In genomic region chr15:100338971-100339444, GRCh38 we compare ENCODE assay signal across 9 cellular contexts. TPM values are rescaled to one million over a fixed set of nuclear protein-coding genes. Genes with fewer than 3 reads are reported as not detected.
DNase-seq lines count a peak whose midpoint lies in the region; ATAC-seq and TF ChIP-seq lines count a peak whose summit lies in the region.
"Had no signal": no experiment of that assay in that cellular context is flagged by ENCODE, and none has a peak within 500 bp of the region (broad histone marks: within the 10 kb centered on the region; RNA-seq: fewer than 3 reads in every experiment).

No MANE protein-coding gene starts in this region.

- peaks cover 27% of the 10 kb centered on the region for H3K4me1 Mint-ChIP-seq in activated CD4-positive, alpha-beta T cell treated with anti-CD3 and anti-CD28 coated beads, Interleukin-2, amount 10 ng/mL, durations not matched to agents 24 days and 14 days

- H3K4me1 ChIP-seq in effector memory CD4-positive, alpha-beta T cell (ENCODE audit: control insufficient read depth, insufficient read depth, low read length, poor library complexity, severe bottlenecking), result peaks cover 16% of the 10 kb centered on the region
- peaks cover 34% of the 10 kb centered on the region for H3K4me1 ChIP-seq in suprapubic skin

- H3K27ac ChIP-seq in 22Rv1 (no peak overlapping the region), suprapubic skin (no peak overlapping the region)
- H3K27ac ChIP-seq in effector memory CD4-positive, alpha-beta T cell (ENCODE audit: insufficient read depth, low read length, poor library complexity, severe bottlenecking), result no peak overlapping the region

- no peak for TF ChIP-seq POLR2A in suprapubic skin (IDR thresholded peaks at IDR 0.05)

- H3K9me3 Mint-ChIP-seq in activated CD4-positive, alpha-beta T cell treated with anti-CD3 and anti-CD28 coated beads, Interleukin-2, amount 10 ng/mL, durations not matched to agents 24 days and 14 days, result no peaks in the 10 kb centered on the region

- H3K27me3 ChIP-seq in effector memory CD4-positive, alpha-beta T cell (replicated peaks; ENCODE audit: control insufficient read depth, insufficient read depth, low read length, poor library complexity, severe bottlenecking), result no peaks in the 10 kb centered on the region
- H3K27me3 ChIP-seq in suprapubic skin, result peaks cover 3% of the 10 kb centered on the region

- intact Hi-C loops in activated CD4-positive, alpha-beta T cell treated with anti-CD3 and anti-CD28 coated beads, Interleukin-2, amount 10 ng/mL, durations not matched to agents 24 days and 14 days (cut with micrococcal nuclease), result loop anchor here (1.0 to 5.0 kb wide), 2 partner anchors 227 to 411 kb away; no protein-coding TSS in a partner anchor

- H3K9me3 ChIP-seq in effector memory CD4-positive, alpha-beta T cell (ENCODE audit: control insufficient read depth, low read length), result no peaks in the 10 kb centered on the region
- H3K9me3 ChIP-seq in suprapubic skin, result no peaks in the 10 kb centered on the region

- TF ChIP-seq EP300 in suprapubic skin (IDR thresholded peaks at IDR 0.05), result no peak

- in situ Hi-C loops in GM13977 (cut with MboI; ENCODE audit: low pct_unique_long_range_greater_than_20kb, low sequenced_read_pairs, unreplicated experiment), result no loop called here

- peak overlapping the region; percentile 47 for H3K4me3 Mint-ChIP-seq in activated CD4-positive, alpha-beta T cell treated with anti-CD3 and anti-CD28 coated beads, Interleukin-2, amount 10 ng/mL, durations not matched to agents 24 days and 14 days

- no peak for ATAC-seq in HG03108 (IDR thresholded peaks at IDR 0.05; ENCODE audit: unreplicated experiment)

- H3K4me3 ChIP-seq in effector memory CD4-positive, alpha-beta T cell (ENCODE audit: insufficient read depth, low read depth, low read length, poor library complexity, severe bottlenecking), result no peak overlapping the region
- H3K4me3 ChIP-seq in suprapubic skin, result no peak overlapping the region

- peaks cover 32% of the 10 kb centered on the region for H3K27me3 Mint-ChIP-seq in activated CD4-positive, alpha-beta T cell treated with anti-CD3 and anti-CD28 coated beads, Interleukin-2, amount 10 ng/mL, durations not matched to agents 24 days and 14 days

- H3K36me3 ChIP-seq in effector memory CD4-positive, alpha-beta T cell (ENCODE audit: control insufficient read depth, insufficient read depth, low read length), result no peaks in the 10 kb centered on the region
- no peaks in the 10 kb centered on the region for H3K36me3 ChIP-seq in suprapubic skin

- WGBS in suprapubic skin, result 19% methylated on average over 10 of the region's 10 CpGs

- DNase-seq in GM13977 (ENCODE audit: low spot score) (no peak), NCI-H1105 treated with DMSO at 0.1 percent for 48 hours (lab: John Stamatoyannopoulos, UW) (peak; percentile 6), lung microvascular endothelial cell (ENCODE audit: low read depth in 2 of 2) (peak; percentile 64 to 69), suprapubic skin (ENCODE audit: low spot score in 2 of 2) (no peak)
- peak; percentile 90 for DNase-seq in activated CD4-positive, alpha-beta T cell treated with anti-CD3 and anti-CD28 coated beads, Interleukin-2, amount 10 ng/mL, durations not matched to agents 24 days and 14 days
- peak; percentile 27 to 43 (median 27) for DNase-seq in effector memory CD4-positive, alpha-beta T cell

- TF ChIP-seq CTCF in 22Rv1 (IDR thresholded peaks at IDR 0.05), result peak; percentile 36
- peak; percentile 32 for TF ChIP-seq CTCF in GM13977 (IDR thresholded peaks at IDR 0.05; ENCODE audit: extremely low read depth, insufficient read depth, missing control alignments)
- peak; percentile 77 to 82 for TF ChIP-seq CTCF in suprapubic skin (IDR thresholded peaks at IDR 0.05)

- no peaks in the 10 kb centered on the region for H3K36me3 Mint-ChIP-seq in activated CD4-positive, alpha-beta T cell treated with anti-CD3 and anti-CD28 coated beads, Interleukin-2, amount 10 ng/mL, durations not matched to agents 24 days and 14 days (ENCODE audit: low read depth)

- no peak overlapping the region for H3K27ac Mint-ChIP-seq in activated CD4-positive, alpha-beta T cell treated with anti-CD3 and anti-CD28 coated beads, Interleukin-2, amount 10 ng/mL, durations not matched to agents 24 days and 14 days

RNA-seq across cellular contexts. Expression of gene ADAMTS17, which starts 2.8 kb away (rescaled TPM):
- 0.47 and 1.1 TPM in 2 replicates for total RNA-seq in activated CD4-positive, alpha-beta T cell treated with anti-CD3 and anti-CD28 coated beads, Interleukin-2, amount 10 ng/mL, durations not matched to agents 24 days and 14 days
- total RNA-seq in lung microvascular endothelial cell (0.22 and 0.40 TPM in 2 replicates), suprapubic skin (10 to 100 TPM in 1 of 4 donors, 1 to 10 TPM in 3; 4.2 to 12.3 (median 6.3) TPM)
- total RNA-seq: glomerular endothelial cell had no signal

Comparison
In these comparisons a context has a peak if more than half of its experiments do, and no peak if none do; other contexts are left out.
1. DNase-seq: peak in NCI-H1105 treated with DMSO at 0.1 percent for 48 hours (single experiment), activated CD4-positive, alpha-beta T cell treated with anti-CD3 and anti-CD28 coated beads, Interleukin-2, amount 10 ng/mL, durations not matched to agents 24 days and 14 days (single experiment), effector memory CD4-positive, alpha-beta T cell (3 of 3) and lung microvascular endothelial cell (2 of 2); none in GM13977 (single experiment) and suprapubic skin (0 of 2).
2. Peak in every context shown above with its lines, with median percentiles within 50 percentile points of each other: CTCF ChIP-seq.